Comparison of ENCODE assay signal across 9 cellular contexts in genomic region chr1:21337459-21337930, GRCh38. TPM values are rescaled to one million over a fixed set of nuclear protein-coding genes. Genes with fewer than 3 reads are reported as not detected.
A peak's percentile ranks its signal among the peaks of the same experiment; 100 is the strongest.
DNase-seq lines count a peak whose midpoint lies in the region; TF ChIP-seq lines count a peak whose summit lies in the region.
"Had no signal": no experiment of that assay in that cellular context is flagged by ENCODE, and none has a peak within 500 bp of the region (broad histone marks: within the 10 kb centered on the region; RNA-seq: fewer than 3 reads in every experiment).

No MANE protein-coding gene starts in this region.

- peak overlapping the region; percentile 45 to 62 for H3K9ac ChIP-seq in colonic mucosa (ENCODE audit: low read depth in 2 of 2, low read length in 2 of 2)

- H3K27me3 ChIP-seq in colonic mucosa = no peaks in the 10 kb centered on the region
- H3K27me3 ChIP-seq in sigmoid colon = no peaks in the 10 kb centered on the region

- H3K4me1 ChIP-seq in colonic mucosa (peaks cover 55% of the 10 kb centered on the region), sigmoid colon (peaks cover 0 to 98% (median 97%) of the 10 kb centered on the region in 4 donors)

- H3K27ac ChIP-seq in colonic mucosa (peak overlapping the region; percentile 81), sigmoid colon (peak overlapping the region; percentile 86 to 96 (median 96))

- no peak for TF ChIP-seq POLR2A in sigmoid colon (IDR thresholded peaks at IDR 0.05)

- H3K9me3 ChIP-seq in colonic mucosa = no peaks in the 10 kb centered on the region
- H3K9me3 ChIP-seq in sigmoid colon = no peaks in the 10 kb centered on the region

- DNase-seq in COR-L47 (lab: John Stamatoyannopoulos, UW) = peak; percentile 27
- DNase-seq in NAMALWA (ENCODE audit: low spot score) = peak; percentile 28
- no peak for DNase-seq in colonic mucosa
- DNase-seq in sigmoid colon = no peak
- DNase-seq in COLO829 (ENCODE audit: low spot score) = no peak
- DNase-seq in NCI-H128 (lab: John Stamatoyannopoulos, UW; ENCODE audit: unreplicated experiment) = no peak
- no peak for DNase-seq in activated CD8-positive, alpha-beta memory T cell treated with anti-CD3 and anti-CD28 coated beads, Interleukin-2, amount 50 U/mL, for 48 hours
- DNase-seq: central memory CD4-positive, alpha-beta T cell; NCI-H524 treated with DMSO at 0.1 percent for 48 hours had no signal

- H3K4me3 ChIP-seq in colonic mucosa (no peak overlapping the region), sigmoid colon (no peak overlapping the region)

- intact Hi-C loops in colonic mucosa (cut with DNase I) (loop anchor here (5.0 kb wide), 1 partner anchor 45 kb away; the partner anchor contains the start of gene ECE1), sigmoid colon (cut with DNase I) (loop anchor here (10.0 kb wide), 1 partner anchor 597 kb away; the partner anchor contains the start of gene HSPG2)

- 52 to 65% methylated on average over 8 of the region's 8 CpGs for WGBS in sigmoid colon, 2 donors

- H3K36me3 ChIP-seq in colonic mucosa = no peaks in the 10 kb centered on the region
- H3K36me3 ChIP-seq in sigmoid colon = peaks cover 0 to 6% (median 0%) of the 10 kb centered on the region in 4 donors

- TF ChIP-seq CTCF in colonic mucosa (IDR thresholded peaks at IDR 0.05) (no peak), sigmoid colon (IDR thresholded peaks at IDR 0.05) (no peak)

- no peak for TF ChIP-seq EP300 in sigmoid colon (IDR thresholded peaks at IDR 0.05)

RNA-seq across cellular contexts. Expression of gene ECE1, which starts 47.2 kb away (rescaled TPM):
- total RNA-seq in colonic mucosa (100 to 1,000 TPM in 1 of 2 donors, 10 to 100 TPM in 1; 99.0 to 149 TPM), sigmoid colon (100 to 1,000 TPM in 1 of 4 donors, 10 to 100 TPM in 3; 62.9 to 112 (median 80.8) TPM)
- polyA plus RNA-seq in sigmoid colon = 10 to 100 TPM; 10.2 to 73.8 (median 13.6) TPM

Comparison
In these comparisons a context has a peak if more than half of its experiments do, and no peak if none do; other contexts are left out.
1. DNase-seq: peak in COR-L47 (single experiment) and NAMALWA (single experiment); none in colonic mucosa (single experiment), sigmoid colon (single experiment), COLO829 (single experiment), NCI-H128 (single experiment) and activated CD8-positive, alpha-beta memory T cell treated with anti-CD3 and anti-CD28 coated beads, Interleukin-2, amount 50 U/mL, for 48 hours (single experiment).